ENCODE assay signal across 18 cellular contexts in the genomic region with DNA sequence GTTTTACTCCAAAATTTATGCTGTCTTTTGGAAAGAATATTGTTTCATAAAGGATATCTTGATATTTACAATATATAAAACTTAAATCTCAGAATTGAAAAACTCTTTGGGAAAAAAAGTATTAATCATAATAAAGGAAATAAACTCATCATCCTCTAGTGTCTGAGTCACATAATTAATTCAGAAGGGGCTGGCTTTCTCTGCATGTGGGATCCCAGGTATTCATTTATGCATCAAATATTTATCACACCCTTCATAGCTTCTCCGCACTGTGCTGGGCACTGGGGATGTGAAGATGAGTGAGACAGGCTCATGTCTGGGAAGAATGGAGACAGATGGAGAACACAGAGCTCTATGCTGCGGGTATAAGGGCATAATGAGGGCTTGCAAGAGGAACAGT.
"Had no signal": no experiment of that assay in that cellular context is flagged by ENCODE, and none has a peak within 500 bp of the region (broad histone marks: within the 10 kb centered on the region; RNA-seq: fewer than 3 reads in every experiment).

No MANE protein-coding gene starts in this region.

- ATAC-seq: gastrocnemius medialis; left lobe of liver; natural killer cell; stimulated activated naive CD8-positive, alpha-beta T cell treated with anti-CD3 and anti-CD28 coated beads, Interleukin-15, Interleukin-2, amounts not matched to agents 100 U/mL and 50 U/mL, for 24 hours had no signal

- H3K9me3 ChIP-seq: esophagus muscularis mucosa, gastrocnemius medialis, upper lobe of left lung had no signal

- H3K36me3 ChIP-seq: esophagus muscularis mucosa, gastrocnemius medialis, upper lobe of left lung had no signal

- DNase-seq: activated B cell treated with CpG ODN at 0.5 μM for 24 hours; activated CD4-positive, alpha-beta memory T cell treated with anti-CD3 and anti-CD28 coated beads for 36 hours; activated CD4-positive, alpha-beta T cell treated with anti-CD3 and anti-CD28 coated beads for 4 hours; activated gamma-delta T cell treated with Interleukin-2 at 50 U/mL for 16 hours; activated T-cell treated with anti-CD3 and anti-CD28 coated beads for 4 hours; anterior cingulate cortex; central memory CD4-positive, alpha-beta T cell; effector memory CD4-positive, alpha-beta T cell; gastrocnemius medialis; head of caudate nucleus; midbrain; natural killer cell; stimulated activated CD4-positive, alpha-beta T cell treated with anti-CD3 and anti-CD28 coated beads, Interleukin-4, amount 100 ng/mL, for 24 hours; stimulated activated naive CD8-positive, alpha-beta T cell treated with anti-CD3 and anti-CD28 coated beads, Interleukin-15, Interleukin-2, amounts not matched to agents 100 U/mL and 50 U/mL, for 24 hours; T1000; upper lobe of left lung had no signal

- H3K27ac ChIP-seq: esophagus muscularis mucosa, gastrocnemius medialis, upper lobe of left lung had no signal

- H3K4me3 ChIP-seq: esophagus muscularis mucosa, gastrocnemius medialis, upper lobe of left lung had no signal

- H3K27me3 ChIP-seq: esophagus muscularis mucosa, gastrocnemius medialis, upper lobe of left lung had no signal
